In the genomic region with DNA sequence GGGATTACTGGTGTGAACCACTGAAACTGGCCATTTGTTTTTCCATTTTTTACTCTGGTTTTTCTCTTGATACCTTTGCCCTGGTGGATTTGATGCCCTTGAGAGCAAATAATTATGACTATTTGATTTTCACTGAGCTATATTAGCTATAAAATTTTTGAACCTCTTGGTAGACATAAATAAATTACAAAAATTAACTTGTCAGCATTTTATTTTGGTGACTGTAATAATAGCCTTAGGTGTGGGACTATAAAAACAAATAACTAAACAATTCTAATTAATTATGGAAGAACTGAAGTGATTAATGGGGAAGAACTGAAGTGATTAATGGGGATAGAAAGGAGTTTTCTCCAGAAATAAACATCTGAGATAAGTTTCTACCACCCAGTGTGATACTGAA, we compare ENCODE assay signal across 8 cellular contexts.
"Had no signal": no experiment of that assay in that cellular context is flagged by ENCODE, and none has a peak within 500 bp of the region (broad histone marks: within the 10 kb centered on the region; RNA-seq: fewer than 3 reads in every experiment).

No MANE protein-coding gene starts in this region.

- H3K4me3 ChIP-seq: GM23248 had no signal

- H3K27ac ChIP-seq: GM23248, HL-60 had no signal

- DNase-seq: GM23248, GOT3, H9, HCEC 1CT, Kasumi-1, KG1 had no signal

- FAIRE-seq: H54 had no signal

- H3K9ac ChIP-seq: GM23248 had no signal

- H2AFZ ChIP-seq: GM23248 had no signal
